In the genomic region with DNA sequence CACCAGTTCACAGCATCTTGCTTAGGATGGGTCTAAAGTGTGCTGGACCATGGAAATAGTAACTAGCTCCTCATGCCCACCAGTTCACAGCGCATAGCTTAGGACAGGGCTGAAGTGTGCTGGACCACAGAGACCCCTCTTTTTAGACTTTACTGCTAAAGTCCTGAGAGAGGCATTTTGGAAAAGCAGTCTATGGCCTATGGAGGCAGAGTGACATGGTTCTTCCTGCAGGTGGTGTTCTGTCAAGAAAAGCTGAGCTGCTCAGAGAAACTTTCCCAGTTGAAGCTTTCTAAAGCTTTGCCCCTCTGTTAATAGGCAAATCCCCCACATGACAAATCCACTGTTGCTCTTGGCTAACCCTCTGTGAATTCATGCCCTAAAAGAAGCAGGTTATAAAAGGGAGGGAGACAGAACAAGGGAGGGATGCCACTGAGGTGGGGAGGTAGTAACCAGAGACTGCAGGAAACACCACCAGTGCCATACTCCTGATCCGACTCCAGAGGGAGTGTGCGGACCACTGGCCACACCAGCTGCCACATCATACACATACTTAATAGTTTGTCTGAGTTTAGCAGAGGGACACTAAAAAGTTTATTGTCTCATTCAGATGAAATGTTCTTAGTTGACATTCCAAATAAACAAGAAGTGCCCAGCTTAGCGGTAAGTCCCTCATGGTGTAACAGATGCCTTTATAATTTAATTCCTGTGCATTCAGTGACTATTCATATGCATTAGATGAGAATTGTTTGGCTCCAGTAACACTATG, we compare ENCODE assay signal across 9 cellular contexts.
DNase-seq lines count a peak whose midpoint lies in the region; ATAC-seq, FAIRE-seq and TF ChIP-seq lines count a peak whose summit lies in the region.
"Had no signal": no experiment of that assay in that cellular context is flagged by ENCODE, and none has a peak within 500 bp of the region (broad histone marks: within the 10 kb centered on the region; RNA-seq: fewer than 3 reads in every experiment).

No MANE protein-coding gene starts in this region.

- no peak for ATAC-seq in gastroesophageal sphincter
- no peak for ATAC-seq in GM18867 (IDR thresholded peaks at IDR 0.05; ENCODE audit: unreplicated experiment)
- ATAC-seq in HG02763 (IDR thresholded peaks at IDR 0.05; ENCODE audit: unreplicated experiment), result no peak

- H3K9me3 ChIP-seq in gastroesophageal sphincter, result no peaks in the 10 kb centered on the region
- H3K9me3 ChIP-seq: neutrophil had no signal

- no peaks in the 10 kb centered on the region for H3K4me1 ChIP-seq in gastroesophageal sphincter

- TF ChIP-seq POLR2A in gastroesophageal sphincter (IDR thresholded peaks at IDR 0.05) (no peak), GM12892 (IDR thresholded peaks at IDR 0.05; ENCODE audit: low read depth, low read length) (no peak)

- WGBS in gastroesophageal sphincter (ENCODE audit: low coverage in 1 of 2), 2 donors, result 56 to 57% methylated on average over 3 to 4 of the region's 4 CpGs

- no peak for FAIRE-seq in GM12892 (lab: Jason Lieb, UNC)

- no peaks in the 10 kb centered on the region for H3K27me3 ChIP-seq in gastroesophageal sphincter

- no peak for TF ChIP-seq EP300 in gastroesophageal sphincter (IDR thresholded peaks at IDR 0.05)

- TF ChIP-seq CTCF in GM12873 (IDR thresholded peaks at IDR 0.05; ENCODE audit: insufficient read depth, low read depth, low read length, missing control alignments) (peak; percentile 74), gastroesophageal sphincter (IDR thresholded peaks at IDR 0.05) (peak; percentile 15 to 60 (median 48))

- H3K36me3 ChIP-seq in gastroesophageal sphincter, result no peaks in the 10 kb centered on the region
- H3K36me3 ChIP-seq: neutrophil had no signal

- DNase-seq in A172 (ENCODE audit: low spot score), result peak; percentile 14
- DNase-seq in RPMI8226, result peak; percentile 24
- no peak for DNase-seq in stimulated activated CD4-positive, alpha-beta T cell treated with anti-CD3 and anti-CD28 coated beads, Interleukin-2, amount 100 ng/mL, for 24 hours
- DNase-seq in GM12892 (ENCODE audit: insufficient read length), result no peak

- H3K27ac ChIP-seq in gastroesophageal sphincter, result no peak overlapping the region
- H3K27ac ChIP-seq: neutrophil had no signal

- H3K4me3 ChIP-seq in gastroesophageal sphincter, result no peak overlapping the region

Comparison
In these comparisons a context has a peak if more than half of its experiments do, and no peak if none do; other contexts are left out.
1. DNase-seq: peak in A172 (single experiment) and RPMI8226 (single experiment); none in stimulated activated CD4-positive, alpha-beta T cell treated with anti-CD3 and anti-CD28 coated beads, Interleukin-2, amount 100 ng/mL, for 24 hours (0 of 2) and GM12892 (single experiment).